In genomic region chr14:72451081-72451972, GRCh38 we compare ENCODE assay signal across 8 cellular contexts.
DNase-seq lines count a peak whose midpoint lies in the region; ATAC-seq and TF ChIP-seq lines count a peak whose summit lies in the region.

No MANE protein-coding gene starts in this region.

- peaks cover 10% of the 10 kb centered on the region for H3K27me3 Mint-ChIP-seq in glutamatergic neuron (ENCODE audit: unreplicated experiment)

- H3K9me3 Mint-ChIP-seq in glutamatergic neuron (ENCODE audit: unreplicated experiment), result no peaks in the 10 kb centered on the region

- H3K4me1 Mint-ChIP-seq in glutamatergic neuron (ENCODE audit: low read depth, unreplicated experiment), result peaks cover 33% of the 10 kb centered on the region

- no peaks in the 10 kb centered on the region for H3K36me3 Mint-ChIP-seq in glutamatergic neuron (ENCODE audit: unreplicated experiment)

- TF ChIP-seq CTCF in GM13976 (IDR thresholded peaks at IDR 0.05; ENCODE audit: borderline replicate concordance, control extremely low read depth, extremely low read depth, insufficient read depth, missing control alignments), result no peak
- TF ChIP-seq CTCF in glutamatergic neuron (IDR thresholded peaks at IDR 0.05; ENCODE audit: partially characterized antibody, unreplicated experiment), result no peak

- in situ Hi-C loops in GM13976 (cut with MboI; ENCODE audit: low sequenced_read_pairs, unreplicated experiment), result no loop called here

- ATAC-seq in HG03064 (IDR thresholded peaks at IDR 0.05; ENCODE audit: low read depth, unreplicated experiment), result peak; percentile 62

- peak; percentile 69 for DNase-seq in GM13976 (ENCODE audit: low spot score)
- DNase-seq in activated CD4-positive, CD25-positive, alpha-beta regulatory T cell treated with anti-CD3 and anti-CD28 coated beads, Interleukin-2, amount 50 U/mL, for 72 hours, result peak; percentile 51
- DNase-seq in glutamatergic neuron, result peak; percentile 38
- peak; percentile 16 to 37 for DNase-seq in stimulated activated CD8-positive, alpha-beta memory T cell treated with anti-CD3 and anti-CD28 coated beads, Interleukin-15, amount 100 ng/mL, for 48 hours (ENCODE audit: low read depth in 2 of 2)
- DNase-seq in SW 1271 (lab: John Stamatoyannopoulos, UW), result no peak
- no peak for DNase-seq in NCI-H187 (lab: John Stamatoyannopoulos, UW)
- no peak for DNase-seq in DMS53 (lab: John Stamatoyannopoulos, UW)

- H3K27ac Mint-ChIP-seq in glutamatergic neuron (ENCODE audit: unreplicated experiment), result peak overlapping the region; percentile 83

- peak overlapping the region; percentile 31 for H3K4me3 Mint-ChIP-seq in glutamatergic neuron (ENCODE audit: unreplicated experiment)

Comparison
In these comparisons a context has a peak if more than half of its experiments do, and no peak if none do; other contexts are left out.
1. DNase-seq: peak in GM13976 (single experiment), activated CD4-positive, CD25-positive, alpha-beta regulatory T cell treated with anti-CD3 and anti-CD28 coated beads, Interleukin-2, amount 50 U/mL, for 72 hours (single experiment), glutamatergic neuron (single experiment) and stimulated activated CD8-positive, alpha-beta memory T cell treated with anti-CD3 and anti-CD28 coated beads, Interleukin-15, amount 100 ng/mL, for 48 hours (2 of 2); none in SW 1271 (0 of 2), NCI-H187 (0 of 2) and DMS53 (single experiment).